Comparison of ENCODE assay signal across 20 cellular contexts in genomic region chr6:97656706-97657350, GRCh38.
DNase-seq lines count a peak whose midpoint lies in the region; ATAC-seq and TF ChIP-seq lines count a peak whose summit lies in the region.
"Had no signal": no experiment of that assay in that cellular context is flagged by ENCODE, and none has a peak within 500 bp of the region (broad histone marks: within the 10 kb centered on the region; RNA-seq: fewer than 3 reads in every experiment).

No MANE protein-coding gene starts in this region.

- peak; percentile 17 for DNase-seq in NCI-H2227 (lab: John Stamatoyannopoulos, UW; ENCODE audit: unreplicated experiment)
- no peak for DNase-seq in NCI-H2227 treated with DMSO at 0.1 percent for 48 hours (lab: John Stamatoyannopoulos, UW)
- DNase-seq in caudate nucleus (lab: John Stamatoyannopoulos, UW), result no peak
- DNase-seq in neural crest cell (ENCODE audit: low read depth, low spot score), result no peak
- no peak for DNase-seq in inferior parietal cortex (ENCODE audit: extremely low spot score)
- DNase-seq in kidney tubule cell (ENCODE audit: low spot score), result no peak
- DNase-seq: 8988T; AML-193; CD8-positive, alpha-beta T cell; DMS153; GOT3; MV-4-11; NCI-H2029 treated with DMSO at 0.1 percent for 48 hours; NCI-H2171 treated with DMSO at 0.1 percent for 48 hours; NCI-H446 treated with DMSO at 0.1 percent for 48 hours; NCI-H526 treated with DMSO at 0.1 percent for 48 hours; OCI-M1; SJCRH30 had no signal

- H3K9me3 Mint-ChIP-seq in neural crest cell, result peaks cover 7% of the 10 kb centered on the region

- peak overlapping the region; percentile 50 for H3K4me3 Mint-ChIP-seq in neural crest cell
- H3K4me3 Mint-ChIP-seq: CD8-positive, alpha-beta T cell; IgD-negative memory B cell had no signal

- H3K36me3 Mint-ChIP-seq in neural crest cell (ENCODE audit: low read depth), result no peaks in the 10 kb centered on the region
- H3K36me3 Mint-ChIP-seq: CD8-positive, alpha-beta T cell; IgD-negative memory B cell had no signal

- ATAC-seq in GM21737 (IDR thresholded peaks at IDR 0.05; ENCODE audit: unreplicated experiment), result no peak
- ATAC-seq: CD8-positive, alpha-beta T cell had no signal

- no peak overlapping the region for H3K27ac Mint-ChIP-seq in neural crest cell (ENCODE audit: unreplicated experiment)
- H3K27ac Mint-ChIP-seq: CD8-positive, alpha-beta T cell; IgD-negative memory B cell had no signal

- H3K4me1 Mint-ChIP-seq in neural crest cell, result peaks cover 28% of the 10 kb centered on the region
- H3K4me1 Mint-ChIP-seq: IgD-negative memory B cell had no signal

- no peak for TF ChIP-seq CTCF in neural crest cell (conservative IDR thresholded peaks at IDR 0.05)

- peak overlapping the region; percentile 24 for H3K27ac ChIP-seq in caudate nucleus (ENCODE audit: low read depth, low read length)
- H3K27ac ChIP-seq: SJCRH30 had no signal

- no peaks in the 10 kb centered on the region for H3K27me3 Mint-ChIP-seq in neural crest cell (ENCODE audit: low read depth)
- H3K27me3 Mint-ChIP-seq: IgD-negative memory B cell had no signal
